In the genomic region with DNA sequence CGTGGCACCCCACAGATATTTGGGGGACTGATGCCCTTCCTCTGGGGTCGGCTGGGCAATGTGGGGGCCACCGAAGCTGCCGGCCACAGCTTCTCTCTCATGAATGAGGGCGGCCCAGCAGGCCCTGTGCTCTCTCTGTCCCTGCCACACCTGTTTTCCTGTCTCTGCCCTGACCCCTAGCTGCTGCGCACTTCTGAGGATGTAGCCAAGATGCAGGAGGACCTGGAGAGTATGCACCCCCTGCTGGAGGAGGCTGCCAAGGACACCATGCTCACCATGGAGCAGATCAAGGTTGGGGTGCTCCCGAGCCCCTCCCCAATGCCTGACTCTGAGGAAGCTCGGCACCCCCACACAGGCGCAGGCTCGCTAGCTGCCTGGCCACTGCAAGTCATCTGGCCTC, we compare ENCODE assay signal across 1 cellular context.
TF ChIP-seq lines count a peak whose summit lies in the region.

No MANE protein-coding gene starts in this region.

TF ChIP-seq in HepG2, 621 proteins besides CTCF, POLR2A, EP300 and RAD21:
- TF ChIP-seq, protein P1, sequence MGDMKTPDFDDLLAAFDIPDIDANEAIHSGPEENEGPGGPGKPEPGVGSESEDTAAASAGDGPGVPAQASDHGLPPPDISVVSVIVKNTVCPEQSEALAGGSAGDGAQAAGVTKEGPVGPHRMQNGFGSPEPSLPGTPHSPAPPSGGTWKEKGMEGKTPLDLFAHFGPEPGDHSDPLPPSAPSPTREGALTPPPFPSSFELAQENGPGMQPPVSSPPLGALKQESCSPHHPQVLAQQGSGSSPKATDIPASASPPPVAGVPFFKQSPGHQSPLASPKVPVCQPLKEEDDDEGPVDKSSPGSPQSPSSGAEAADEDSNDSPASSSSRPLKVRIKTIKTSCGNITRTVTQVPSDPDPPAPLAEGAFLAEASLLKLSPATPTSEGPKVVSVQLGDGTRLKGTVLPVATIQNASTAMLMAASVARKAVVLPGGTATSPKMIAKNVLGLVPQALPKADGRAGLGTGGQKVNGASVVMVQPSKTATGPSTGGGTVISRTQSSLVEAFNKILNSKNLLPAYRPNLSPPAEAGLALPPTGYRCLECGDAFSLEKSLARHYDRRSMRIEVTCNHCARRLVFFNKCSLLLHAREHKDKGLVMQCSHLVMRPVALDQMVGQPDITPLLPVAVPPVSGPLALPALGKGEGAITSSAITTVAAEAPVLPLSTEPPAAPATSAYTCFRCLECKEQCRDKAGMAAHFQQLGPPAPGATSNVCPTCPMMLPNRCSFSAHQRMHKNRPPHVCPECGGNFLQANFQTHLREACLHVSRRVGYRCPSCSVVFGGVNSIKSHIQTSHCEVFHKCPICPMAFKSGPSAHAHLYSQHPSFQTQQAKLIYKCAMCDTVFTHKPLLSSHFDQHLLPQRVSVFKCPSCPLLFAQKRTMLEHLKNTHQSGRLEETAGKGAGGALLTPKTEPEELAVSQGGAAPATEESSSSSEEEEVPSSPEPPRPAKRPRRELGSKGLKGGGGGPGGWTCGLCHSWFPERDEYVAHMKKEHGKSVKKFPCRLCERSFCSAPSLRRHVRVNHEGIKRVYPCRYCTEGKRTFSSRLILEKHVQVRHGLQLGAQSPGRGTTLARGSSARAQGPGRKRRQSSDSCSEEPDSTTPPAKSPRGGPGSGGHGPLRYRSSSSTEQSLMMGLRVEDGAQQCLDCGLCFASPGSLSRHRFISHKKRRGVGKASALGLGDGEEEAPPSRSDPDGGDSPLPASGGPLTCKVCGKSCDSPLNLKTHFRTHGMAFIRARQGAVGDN (CRISPR knock-in tag; IDR thresholded peaks at IDR 0.05) = peak; percentile 25
- peak; percentile 21; the same call in 1 of the 2 replicates for TF ChIP-seq ZNF768 (CRISPR knock-in tag; IDR thresholded peaks at IDR 0.05)
- TF ChIP-seq LCORL (IDR thresholded peaks at IDR 0.05) = no peak
- no peak for TF ChIP-seq LCORL (CRISPR knock-in tag; IDR thresholded peaks at IDR 0.05)
- TF ChIP-seq, protein P2, sequence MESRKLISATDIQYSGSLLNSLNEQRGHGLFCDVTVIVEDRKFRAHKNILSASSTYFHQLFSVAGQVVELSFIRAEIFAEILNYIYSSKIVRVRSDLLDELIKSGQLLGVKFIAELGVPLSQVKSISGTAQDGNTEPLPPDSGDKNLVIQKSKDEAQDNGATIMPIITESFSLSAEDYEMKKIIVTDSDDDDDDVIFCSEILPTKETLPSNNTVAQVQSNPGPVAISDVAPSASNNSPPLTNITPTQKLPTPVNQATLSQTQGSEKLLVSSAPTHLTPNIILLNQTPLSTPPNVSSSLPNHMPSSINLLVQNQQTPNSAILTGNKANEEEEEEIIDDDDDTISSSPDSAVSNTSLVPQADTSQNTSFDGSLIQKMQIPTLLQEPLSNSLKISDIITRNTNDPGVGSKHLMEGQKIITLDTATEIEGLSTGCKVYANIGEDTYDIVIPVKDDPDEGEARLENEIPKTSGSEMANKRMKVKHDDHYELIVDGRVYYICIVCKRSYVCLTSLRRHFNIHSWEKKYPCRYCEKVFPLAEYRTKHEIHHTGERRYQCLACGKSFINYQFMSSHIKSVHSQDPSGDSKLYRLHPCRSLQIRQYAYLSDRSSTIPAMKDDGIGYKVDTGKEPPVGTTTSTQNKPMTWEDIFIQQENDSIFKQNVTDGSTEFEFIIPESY (CRISPR knock-in tag; IDR thresholded peaks at IDR 0.05) = peak; percentile 100
- TF ChIP-seq TEAD3 (CRISPR knock-in tag; optimal IDR thresholded peaks at IDR 0.05; ENCODE audit: borderline replicate concordance) = peak; percentile 22
- TF ChIP-seq STAG1 (CRISPR knock-in tag; IDR thresholded peaks at IDR 0.05) = peak; percentile 67
- no peak for TF ChIP-seq DR1 (CRISPR knock-in tag; IDR thresholded peaks at IDR 0.05)
- TF ChIP-seq ZNF263 (CRISPR knock-in tag; IDR thresholded peaks at IDR 0.05) = peak; percentile 59
- TF ChIP-seq, protein P3, sequence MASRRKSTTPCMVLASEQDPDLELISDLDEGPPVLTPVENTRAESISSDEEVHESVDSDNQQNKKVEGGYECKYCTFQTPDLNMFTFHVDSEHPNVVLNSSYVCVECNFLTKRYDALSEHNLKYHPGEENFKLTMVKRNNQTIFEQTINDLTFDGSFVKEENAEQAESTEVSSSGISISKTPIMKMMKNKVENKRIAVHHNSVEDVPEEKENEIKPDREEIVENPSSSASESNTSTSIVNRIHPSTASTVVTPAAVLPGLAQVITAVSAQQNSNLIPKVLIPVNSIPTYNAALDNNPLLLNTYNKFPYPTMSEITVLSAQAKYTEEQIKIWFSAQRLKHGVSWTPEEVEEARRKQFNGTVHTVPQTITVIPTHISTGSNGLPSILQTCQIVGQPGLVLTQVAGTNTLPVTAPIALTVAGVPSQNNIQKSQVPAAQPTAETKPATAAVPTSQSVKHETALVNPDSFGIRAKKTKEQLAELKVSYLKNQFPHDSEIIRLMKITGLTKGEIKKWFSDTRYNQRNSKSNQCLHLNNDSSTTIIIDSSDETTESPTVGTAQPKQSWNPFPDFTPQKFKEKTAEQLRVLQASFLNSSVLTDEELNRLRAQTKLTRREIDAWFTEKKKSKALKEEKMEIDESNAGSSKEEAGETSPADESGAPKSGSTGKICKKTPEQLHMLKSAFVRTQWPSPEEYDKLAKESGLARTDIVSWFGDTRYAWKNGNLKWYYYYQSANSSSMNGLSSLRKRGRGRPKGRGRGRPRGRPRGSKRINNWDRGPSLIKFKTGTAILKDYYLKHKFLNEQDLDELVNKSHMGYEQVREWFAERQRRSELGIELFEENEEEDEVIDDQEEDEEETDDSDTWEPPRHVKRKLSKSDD (CRISPR knock-in tag; IDR thresholded peaks at IDR 0.05; ENCODE audit: low read depth) = no peak
